ENCODE assay signal across 8 cellular contexts in genomic region chr2:85551698-85552678, GRCh38. TPM values are rescaled to one million over a fixed set of nuclear protein-coding genes. Genes with fewer than 3 reads are reported as not detected.
DNase-seq lines count a peak whose midpoint lies in the region; ATAC-seq and TF ChIP-seq lines count a peak whose summit lies in the region.

No MANE protein-coding gene starts in this region.

- no peak overlapping the region for H3K27ac ChIP-seq in fibroblast of lung (ENCODE audit: insufficient read depth, low read length)

- H3K4me2 ChIP-seq in fibroblast of lung (ENCODE audit: extremely low read depth, insufficient read depth, low read length) = no peak overlapping the region

- H3K36me3 ChIP-seq in fibroblast of lung (ENCODE audit: control insufficient read depth, insufficient read depth, low read length) = peaks cover 20% of the 10 kb centered on the region

- H3K27ac Mint-ChIP-seq in neural crest cell (ENCODE audit: unreplicated experiment) = no peak overlapping the region

- no peaks in the 10 kb centered on the region for H4K20me1 ChIP-seq in fibroblast of lung (ENCODE audit: control insufficient read depth, extremely low read depth, insufficient read depth, low read length)

- H3K4me3 ChIP-seq in fibroblast of lung (replicated peaks in 1 of 4; ENCODE audit: control extremely low read depth in 1 of 4, insufficient read depth in 1 of 4, low read depth in 3 of 4, low read length in 4 of 4) = no peak overlapping the region

- no peaks in the 10 kb centered on the region for H3K27me3 ChIP-seq in fibroblast of lung (ENCODE audit: control insufficient read depth, insufficient read depth, low read length)

- peaks cover 3% of the 10 kb centered on the region for H3K4me1 Mint-ChIP-seq in activated T-cell treated with anti-CD3 and anti-CD28 coated beads, Interleukin-2, amount 50 U/mL, for 4 hours (ENCODE audit: low read depth)
- peaks cover 4% of the 10 kb centered on the region for H3K4me1 Mint-ChIP-seq in neural crest cell

- H3K9ac ChIP-seq in fibroblast of lung (ENCODE audit: insufficient read depth, low read length) = no peak overlapping the region

- no peaks in the 10 kb centered on the region for H3K9me3 ChIP-seq in fibroblast of lung (ENCODE audit: control insufficient read depth, insufficient read depth, low read depth, low read length)

- no peak overlapping the region for H3K4me3 Mint-ChIP-seq in activated T-cell treated with anti-CD3 and anti-CD28 coated beads, Interleukin-2, amount 50 U/mL, for 4 hours
- peak overlapping the region; percentile 73 for H3K4me3 Mint-ChIP-seq in neural crest cell

- peak; percentile 80 for TF ChIP-seq CTCF in LNCAP (IDR thresholded peaks at IDR 0.05)
- peak; percentile 93 to 96 for TF ChIP-seq CTCF in fibroblast of lung (conservative IDR thresholded peaks at IDR 0.05 in 1 of 2, IDR thresholded peaks at IDR 0.05 in 1 of 2; ENCODE audit: low read depth in 1 of 2, low read length in 2 of 2)
- TF ChIP-seq CTCF in neural crest cell (conservative IDR thresholded peaks at IDR 0.05) = peak; percentile 94

- H3K4me1 ChIP-seq in fibroblast of lung (ENCODE audit: control insufficient read depth, extremely low read depth, insufficient read depth, low read length) = peaks cover 11% of the 10 kb centered on the region

- H2AFZ ChIP-seq in fibroblast of lung (ENCODE audit: low read length) = no peak overlapping the region

- no peaks in the 10 kb centered on the region for H3K9me3 Mint-ChIP-seq in activated T-cell treated with anti-CD3 and anti-CD28 coated beads, Interleukin-2, amount 50 U/mL, for 4 hours
- H3K9me3 Mint-ChIP-seq in neural crest cell = no peaks in the 10 kb centered on the region

- peaks cover 29% of the 10 kb centered on the region for H3K36me3 Mint-ChIP-seq in activated T-cell treated with anti-CD3 and anti-CD28 coated beads, Interleukin-2, amount 50 U/mL, for 4 hours (ENCODE audit: insufficient read depth)
- H3K36me3 Mint-ChIP-seq in neural crest cell (ENCODE audit: low read depth) = peaks cover 4% of the 10 kb centered on the region

- H3K79me2 ChIP-seq in fibroblast of lung (ENCODE audit: control insufficient read depth, insufficient read depth, low read length) = no peaks in the 10 kb centered on the region

- DNase-seq in CD1c-positive myeloid dendritic cell (ENCODE audit: extremely low spot score) (peak; percentile 87), RPMI7951 (ENCODE audit: low read depth) (peak; percentile 69), fibroblast of lung (ENCODE audit: low read depth in 2 of 2) (peak; percentile 49 to 79), neural crest cell (ENCODE audit: low read depth, low spot score) (peak; percentile 87), stromal cell of bone marrow (ENCODE audit: low read depth) (peak; percentile 34)
- peak; percentile 89 for DNase-seq in activated T-cell treated with anti-CD3 and anti-CD28 coated beads, Interleukin-2, amount 50 U/mL, for 4 hours

- no peaks in the 10 kb centered on the region for H3K27me3 Mint-ChIP-seq in activated T-cell treated with anti-CD3 and anti-CD28 coated beads, Interleukin-2, amount 50 U/mL, for 4 hours (ENCODE audit: low read depth)
- no peaks in the 10 kb centered on the region for H3K27me3 Mint-ChIP-seq in neural crest cell (ENCODE audit: low read depth)

- ATAC-seq in GM19438 (IDR thresholded peaks at IDR 0.05; ENCODE audit: low read depth, unreplicated experiment) = peak; percentile 70
- ATAC-seq in activated T-cell treated with anti-CD3 and anti-CD28 coated beads, Interleukin-2, amount 50 U/mL, for 4 hours = peak; percentile 74 to 80

RNA-seq across cellular contexts. Expression of gene GGCX, which starts 9.3 kb away (rescaled TPM):
- 52.4 and 59.3 TPM in 2 replicates for total RNA-seq in RPMI7951 (2014; rRNA removed; shearing (Covaris generic))
- 10 to 100 TPM; 20.8 to 24.0 (median 22.1) TPM for total RNA-seq in activated T-cell treated with anti-CD3 and anti-CD28 coated beads, Interleukin-2, amount 50 U/mL, for 4 hours
- total RNA-seq in fibroblast of lung = 28.8 and 46.1 TPM in 2 replicates
- polyA plus RNA-seq in fibroblast of lung = 34.4 and 48.8 TPM in 2 replicates
- 35.1 and 47.5 TPM in 2 replicates for polyA plus RNA-seq in fibroblast of lung (2012)
- polyA minus RNA-seq in fibroblast of lung (ENCODE audit: low replicate concordance) = 90.0 and 137 TPM in 2 replicates
- 43.4 and 43.7 TPM in 2 replicates for total RNA-seq in neural crest cell

RNA-seq across cellular contexts. Expression of gene MAT2A, which starts 13.0 kb away (rescaled TPM):
- 52.0 and 61.4 TPM in 2 replicates for total RNA-seq in RPMI7951 (2014; rRNA removed; shearing (Covaris generic))
- total RNA-seq in activated T-cell treated with anti-CD3 and anti-CD28 coated beads, Interleukin-2, amount 50 U/mL, for 4 hours = 100 to 1,000 TPM; 399 to 423 (median 404) TPM
- total RNA-seq in fibroblast of lung (176 and 270 TPM in 2 replicates), neural crest cell (404 and 405 TPM in 2 replicates)
- 334 and 369 TPM in 2 replicates for polyA plus RNA-seq in fibroblast of lung
- polyA plus RNA-seq in fibroblast of lung (2012) = 142 and 192 TPM in 2 replicates
- polyA minus RNA-seq in fibroblast of lung (ENCODE audit: low replicate concordance) = 72.4 and 92.4 TPM in 2 replicates

RNA-seq across cellular contexts. Expression of gene VAMP8, which starts 25.4 kb away (rescaled TPM):
- total RNA-seq in RPMI7951 (2014; rRNA removed; shearing (Covaris generic)) = 25.0 and 27.6 TPM in 2 replicates
- total RNA-seq in activated T-cell treated with anti-CD3 and anti-CD28 coated beads, Interleukin-2, amount 50 U/mL, for 4 hours = 10 to 100 TPM; 64.6 to 75.9 (median 71.2) TPM
- total RNA-seq in fibroblast of lung (2.1 and 2.3 TPM in 2 replicates), neural crest cell (1.1 and 2.1 TPM in 2 replicates)
- 17.7 and 80.6 TPM in 2 replicates for polyA plus RNA-seq in fibroblast of lung
- polyA plus RNA-seq in fibroblast of lung (2012) = 12.9 and 70.6 TPM in 2 replicates
- polyA minus RNA-seq in fibroblast of lung (ENCODE audit: low replicate concordance) = 3.4 and 24.0 TPM in 2 replicates

RNA-seq across cellular contexts. Expression of gene VAMP5, which starts 32.2 kb away (rescaled TPM):
- 25.7 and 33.6 TPM in 2 replicates for total RNA-seq in RPMI7951 (2014; rRNA removed; shearing (Covaris generic))
- total RNA-seq in activated T-cell treated with anti-CD3 and anti-CD28 coated beads, Interleukin-2, amount 50 U/mL, for 4 hours = 10 to 100 TPM in 1 of 3 donors, 1 to 10 TPM in 2; 7.3 to 12.1 (median 9.3) TPM
- total RNA-seq in fibroblast of lung (45.5 and 69.5 TPM in 2 replicates), neural crest cell (0.50 and 1.5 TPM in 2 replicates)
- 190 and 212 TPM in 2 replicates for polyA plus RNA-seq in fibroblast of lung
- 225 and 294 TPM in 2 replicates for polyA plus RNA-seq in fibroblast of lung (2012)
- polyA minus RNA-seq in fibroblast of lung (ENCODE audit: low replicate concordance) = 129 and 239 TPM in 2 replicates

RNA-seq across cellular contexts. Expression of gene RNF181, which starts 43.6 kb away (rescaled TPM):
- total RNA-seq in RPMI7951 (2014; rRNA removed; shearing (Covaris generic)) = 359 and 388 TPM in 2 replicates
- total RNA-seq in activated T-cell treated with anti-CD3 and anti-CD28 coated beads, Interleukin-2, amount 50 U/mL, for 4 hours = 100 to 1,000 TPM in 1 of 3 donors, 10 to 100 TPM in 2; 87.8 to 108 (median 94.0) TPM
- total RNA-seq in fibroblast of lung (187 and 247 TPM in 2 replicates), neural crest cell (67.9 and 75.8 TPM in 2 replicates)
- 276 and 289 TPM in 2 replicates for polyA plus RNA-seq in fibroblast of lung
- polyA plus RNA-seq in fibroblast of lung (2012) = 299 and 322 TPM in 2 replicates
- polyA minus RNA-seq in fibroblast of lung (ENCODE audit: low replicate concordance) = 307 and 355 TPM in 2 replicates

Comparison
In these comparisons a context has a peak if more than half of its experiments do, and no peak if none do; other contexts are left out.
1. DNase-seq: peak in every context shown above with its lines; median percentile 89 in activated T-cell treated with anti-CD3 and anti-CD28 coated beads, Interleukin-2, amount 50 U/mL, for 4 hours; 87 in CD1c-positive myeloid dendritic cell; 87 in neural crest cell; 69 in RPMI7951; 64 in fibroblast of lung; 34 in stromal cell of bone marrow.